1 cellular context compared by ENCODE assay signal in the genomic region with DNA sequence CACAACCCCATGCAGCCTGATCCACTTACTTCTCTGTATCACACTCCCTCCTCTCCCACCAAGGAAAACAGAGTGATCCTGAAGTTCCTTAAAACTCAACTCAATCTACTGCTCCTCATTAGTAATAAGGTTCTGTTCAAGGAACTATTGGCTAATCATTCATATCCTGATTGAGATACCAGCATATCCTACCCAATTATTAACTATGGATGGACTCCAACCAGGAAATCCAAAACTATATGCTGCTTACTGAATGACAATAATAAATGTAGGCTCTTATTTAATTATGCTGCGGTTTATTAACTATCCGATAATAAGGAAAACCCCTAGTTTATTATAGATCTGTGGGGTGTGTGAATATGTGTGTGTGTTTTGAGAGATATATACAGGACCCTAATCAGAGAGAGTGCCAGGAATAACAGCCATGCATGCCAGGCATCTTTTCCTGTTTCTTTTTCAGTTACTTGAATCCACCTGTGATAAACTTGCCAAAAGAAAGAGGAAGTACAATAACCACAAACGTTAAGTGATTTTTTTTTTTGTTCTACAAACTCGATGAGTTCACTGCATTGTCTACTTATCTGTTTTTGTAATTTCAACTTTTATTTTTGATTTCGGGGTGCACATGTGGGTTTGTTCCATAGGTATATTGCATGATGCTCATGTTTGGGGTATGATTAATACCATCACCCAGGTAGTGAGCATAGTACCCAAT.
TF ChIP-seq lines count a peak whose summit lies in the region.

No MANE protein-coding gene starts in this region.

TF ChIP-seq in GM12878, 131 proteins besides CTCF, POLR2A, EP300 and RAD21 (continued from another document):
- TF ChIP-seq, protein P1, sequence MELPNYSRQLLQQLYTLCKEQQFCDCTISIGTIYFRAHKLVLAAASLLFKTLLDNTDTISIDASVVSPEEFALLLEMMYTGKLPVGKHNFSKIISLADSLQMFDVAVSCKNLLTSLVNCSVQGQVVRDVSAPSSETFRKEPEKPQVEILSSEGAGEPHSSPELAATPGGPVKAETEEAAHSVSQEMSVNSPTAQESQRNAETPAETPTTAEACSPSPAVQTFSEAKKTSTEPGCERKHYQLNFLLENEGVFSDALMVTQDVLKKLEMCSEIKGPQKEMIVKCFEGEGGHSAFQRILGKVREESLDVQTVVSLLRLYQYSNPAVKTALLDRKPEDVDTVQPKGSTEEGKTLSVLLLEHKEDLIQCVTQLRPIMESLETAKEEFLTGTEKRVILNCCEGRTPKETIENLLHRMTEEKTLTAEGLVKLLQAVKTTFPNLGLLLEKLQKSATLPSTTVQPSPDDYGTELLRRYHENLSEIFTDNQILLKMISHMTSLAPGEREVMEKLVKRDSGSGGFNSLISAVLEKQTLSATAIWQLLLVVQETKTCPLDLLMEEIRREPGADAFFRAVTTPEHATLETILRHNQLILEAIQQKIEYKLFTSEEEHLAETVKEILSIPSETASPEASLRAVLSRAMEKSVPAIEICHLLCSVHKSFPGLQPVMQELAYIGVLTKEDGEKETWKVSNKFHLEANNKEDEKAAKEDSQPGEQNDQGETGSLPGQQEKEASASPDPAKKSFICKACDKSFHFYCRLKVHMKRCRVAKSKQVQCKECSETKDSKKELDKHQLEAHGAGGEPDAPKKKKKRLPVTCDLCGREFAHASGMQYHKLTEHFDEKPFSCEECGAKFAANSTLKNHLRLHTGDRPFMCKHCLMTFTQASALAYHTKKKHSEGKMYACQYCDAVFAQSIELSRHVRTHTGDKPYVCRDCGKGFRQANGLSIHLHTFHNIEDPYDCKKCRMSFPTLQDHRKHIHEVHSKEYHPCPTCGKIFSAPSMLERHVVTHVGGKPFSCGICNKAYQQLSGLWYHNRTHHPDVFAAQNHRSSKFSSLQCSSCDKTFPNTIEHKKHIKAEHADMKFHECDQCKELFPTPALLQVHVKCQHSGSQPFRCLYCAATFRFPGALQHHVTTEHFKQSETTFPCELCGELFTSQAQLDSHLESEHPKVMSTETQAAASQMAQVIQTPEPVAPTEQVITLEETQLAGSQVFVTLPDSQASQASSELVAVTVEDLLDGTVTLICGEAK (IDR thresholded peaks at IDR 0.05; ENCODE audit: borderline replicate concordance), result no peak
- TF ChIP-seq RELA (IDR thresholded peaks at IDR 0.05; ENCODE audit: borderline replicate concordance, partially characterized antibody), result no peak
- TF ChIP-seq RCOR1 (conservative IDR thresholded peaks at IDR 0.05; ENCODE audit: low read depth, low read length), result no peak
- TF ChIP-seq TCF7 (IDR thresholded peaks at IDR 0.05; ENCODE audit: borderline replicate concordance), result no peak
- no peak for TF ChIP-seq SMAD1 (IDR thresholded peaks at IDR 0.05; ENCODE audit: low read depth, partially characterized antibody)
